Comparison of ENCODE assay signal across 23 cellular contexts in the genomic region with DNA sequence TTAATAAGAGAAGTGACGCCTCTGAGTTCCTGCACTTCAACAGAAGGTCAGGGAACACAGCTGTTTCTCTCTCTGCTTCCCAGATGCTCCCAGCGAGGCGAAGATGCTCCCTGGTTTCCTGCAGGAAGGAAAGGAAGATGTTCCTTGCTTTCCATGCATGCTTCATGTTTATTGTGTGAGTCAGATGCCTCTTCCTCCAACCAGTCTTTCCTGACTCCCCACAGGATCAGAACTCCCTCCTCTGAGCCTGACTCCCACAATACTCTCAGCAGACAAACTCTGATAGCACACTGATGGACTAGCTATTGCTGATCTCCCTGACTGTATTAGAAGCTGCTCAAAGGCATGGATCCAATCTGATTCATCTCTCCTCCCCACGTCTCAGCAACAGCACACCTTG.
DNase-seq lines count a peak whose midpoint lies in the region; ATAC-seq and TF ChIP-seq lines count a peak whose summit lies in the region.
"Had no signal": no experiment of that assay in that cellular context is flagged by ENCODE, and none has a peak within 500 bp of the region (broad histone marks: within the 10 kb centered on the region; RNA-seq: fewer than 3 reads in every experiment).

No MANE protein-coding gene starts in this region.

- no peak for TF ChIP-seq CTCF in endothelial cell (IDR thresholded peaks at IDR 0.05; ENCODE audit: unreplicated experiment)
- no peak for TF ChIP-seq CTCF in neural progenitor cell (IDR thresholded peaks at IDR 0.05)

- no peaks in the 10 kb centered on the region for H3K9me2 ChIP-seq in Karpas-422 (replicated peaks; ENCODE audit: insufficient read depth, low read length)

- H4K20me1 ChIP-seq in Karpas-422 (ENCODE audit: insufficient read depth, low read depth, low read length) (no peaks in the 10 kb centered on the region), neural progenitor cell (ENCODE audit: low read depth) (no peaks in the 10 kb centered on the region)

- H3K4me1 ChIP-seq in Karpas-422 (ENCODE audit: low read length) (peaks cover 25% of the 10 kb centered on the region), neural progenitor cell (peaks cover 27% of the 10 kb centered on the region)
- H3K4me1 ChIP-seq: transverse colon had no signal

- ATAC-seq in GM19452 (IDR thresholded peaks at IDR 0.05; ENCODE audit: unreplicated experiment) = no peak
- ATAC-seq: K562; stimulated activated naive CD8-positive, alpha-beta T cell treated with anti-CD3 and anti-CD28 coated beads, Interleukin-15, amount 100 ng/mL, for 72 hours had no signal

- H3K36me3 ChIP-seq in Karpas-422 (ENCODE audit: insufficient read depth, low read length) = no peaks in the 10 kb centered on the region
- no peaks in the 10 kb centered on the region for H3K36me3 ChIP-seq in neural progenitor cell
- H3K36me3 ChIP-seq: transverse colon had no signal

- H3K9ac ChIP-seq in Karpas-422 (ENCODE audit: low read length) (no peak overlapping the region), neural progenitor cell (no peak overlapping the region)

- peaks cover 15% of the 10 kb centered on the region for H3F3A ChIP-seq in neural progenitor cell (ENCODE audit: low read depth)

- H3K36me3 Mint-ChIP-seq in endothelial cell (ENCODE audit: low read depth, unreplicated experiment) (no peaks in the 10 kb centered on the region), neural progenitor cell (peaks cover 4% of the 10 kb centered on the region), immature natural killer cell (peaks cover 0 to 8% (median 0%) of the 10 kb centered on the region in 3 donors)

- H3K27me3 ChIP-seq in Karpas-422 (ENCODE audit: low read length) (no peaks in the 10 kb centered on the region), neural progenitor cell (no peaks in the 10 kb centered on the region)
- H3K27me3 ChIP-seq: transverse colon had no signal

- H3K27ac ChIP-seq in Karpas-422 (ENCODE audit: low read length) (no peak overlapping the region), neural progenitor cell (no peak overlapping the region)
- H3K27ac ChIP-seq: HL-60, transverse colon had no signal

- H3K27ac Mint-ChIP-seq in endothelial cell (ENCODE audit: unreplicated experiment) = peak overlapping the region; percentile 12
- peak overlapping the region; percentile 9 for H3K27ac Mint-ChIP-seq in neural progenitor cell
- no peak overlapping the region for H3K27ac Mint-ChIP-seq in immature natural killer cell
- H3K27ac Mint-ChIP-seq: activated CD4-positive, alpha-beta T cell treated with anti-CD3 and anti-CD28 coated beads, Interleukin-2, amount 10 ng/mL, durations not matched to agents 7 days and 5 days; B cell had no signal

- H3K4me1 Mint-ChIP-seq in endothelial cell (ENCODE audit: unreplicated experiment) (peaks cover 25% of the 10 kb centered on the region), neural progenitor cell (peaks cover 55% of the 10 kb centered on the region), immature natural killer cell (no peaks in the 10 kb centered on the region)
- H3K4me1 Mint-ChIP-seq: B cell had no signal

- DNase-seq in GM03348 (ENCODE audit: low spot score) (peak; percentile 52), Karpas-422 (peak; percentile 36), endothelial cell (ENCODE audit: low spot score) (no peak), neural progenitor cell (ENCODE audit: low spot score) (no peak), anterior cingulate cortex (lab: John Stamatoyannopoulos, UW) (no peak), immature natural killer cell (no peak)
- no peak for DNase-seq in activated CD4-positive, CD25-positive, alpha-beta regulatory T cell treated with anti-CD3 and anti-CD28 coated beads, Interleukin-2, amount 50 U/mL, for 72 hours
- DNase-seq: activated CD4-positive, alpha-beta T cell treated with anti-CD3 and anti-CD28 coated beads, Interleukin-2, amount 10 ng/mL, durations not matched to agents 7 days and 5 days; activated effector memory CD4-positive, alpha-beta T cell treated with anti-CD3 and anti-CD28 coated beads, Interleukin-2, amount 50 U/mL, for 16 hours; COR-L47; effector memory CD4-positive, alpha-beta T cell; islet precursor cell; NCI-H1048; NCI-H2029 treated with DMSO at 0.1 percent for 48 hours; Right ventricle myocardium superior; stimulated activated naive CD8-positive, alpha-beta T cell treated with anti-CD3 and anti-CD28 coated beads, Interleukin-15, amount 100 ng/mL, for 72 hours; T-helper 1 cell; transverse colon had no signal

- H3K79me2 ChIP-seq in Karpas-422 (ENCODE audit: low read length) (no peaks in the 10 kb centered on the region), neural progenitor cell (ENCODE audit: low read depth) (no peaks in the 10 kb centered on the region)

- no peak overlapping the region for H2AFZ ChIP-seq in Karpas-422 (ENCODE audit: low read length)
- no peak overlapping the region for H2AFZ ChIP-seq in neural progenitor cell (replicated peaks)

- H3K9me3 Mint-ChIP-seq in endothelial cell (ENCODE audit: unreplicated experiment) (no peaks in the 10 kb centered on the region), neural progenitor cell (no peaks in the 10 kb centered on the region), immature natural killer cell (no peaks in the 10 kb centered on the region)
- H3K9me3 Mint-ChIP-seq: activated CD4-positive, alpha-beta T cell treated with anti-CD3 and anti-CD28 coated beads, Interleukin-2, amount 10 ng/mL, durations not matched to agents 7 days and 5 days; stimulated activated naive CD8-positive, alpha-beta T cell treated with anti-CD3 and anti-CD28 coated beads, Interleukin-15, amount 100 ng/mL, for 72 hours had no signal

- H3K27me3 Mint-ChIP-seq in endothelial cell (ENCODE audit: unreplicated experiment) (peaks cover 5% of the 10 kb centered on the region), neural progenitor cell (ENCODE audit: insufficient read depth, low read depth) (peaks cover 12% of the 10 kb centered on the region), immature natural killer cell (ENCODE audit: low read depth in 3 of 3) (peaks cover 0 to 7% (median 2%) of the 10 kb centered on the region in 3 donors)
- H3K27me3 Mint-ChIP-seq: stimulated activated naive CD8-positive, alpha-beta T cell treated with anti-CD3 and anti-CD28 coated beads, Interleukin-15, amount 100 ng/mL, for 72 hours had no signal

- H3K9me3 ChIP-seq in Karpas-422 (ENCODE audit: low read length) (no peaks in the 10 kb centered on the region), neural progenitor cell (ENCODE audit: low read depth) (no peaks in the 10 kb centered on the region)
- H3K9me3 ChIP-seq: transverse colon had no signal

- H3K4me2 ChIP-seq in Karpas-422 (ENCODE audit: low read depth, low read length, poor library complexity, severe bottlenecking) (no peak overlapping the region), neural progenitor cell (no peak overlapping the region)

- no peak overlapping the region for H3K4me3 Mint-ChIP-seq in endothelial cell (ENCODE audit: unreplicated experiment)
- H3K4me3 Mint-ChIP-seq in neural progenitor cell = peak overlapping the region; percentile 2
- H3K4me3 Mint-ChIP-seq in immature natural killer cell = no peak overlapping the region
- H3K4me3 Mint-ChIP-seq: activated CD4-positive, alpha-beta T cell treated with anti-CD3 and anti-CD28 coated beads, Interleukin-2, amount 10 ng/mL, durations not matched to agents 7 days and 5 days; B cell; stimulated activated naive CD8-positive, alpha-beta T cell treated with anti-CD3 and anti-CD28 coated beads, Interleukin-15, amount 100 ng/mL, for 72 hours had no signal

- H3K4me3 ChIP-seq in Karpas-422 (ENCODE audit: low read length) = no peak overlapping the region
- H3K4me3 ChIP-seq in neural progenitor cell = no peak overlapping the region
- H3K4me3 ChIP-seq: GM12878, K562, transverse colon had no signal

Comparison
In these comparisons a context has a peak if more than half of its experiments do, and no peak if none do; other contexts are left out.
1. DNase-seq: peak in GM03348 (single experiment) and Karpas-422 (single experiment); none in endothelial cell (single experiment), neural progenitor cell (single experiment), activated CD4-positive, CD25-positive, alpha-beta regulatory T cell treated with anti-CD3 and anti-CD28 coated beads, Interleukin-2, amount 50 U/mL, for 72 hours (single experiment), anterior cingulate cortex (0 of 58) and immature natural killer cell (0 of 3).
2. H3K27ac Mint-ChIP-seq: peak in endothelial cell (single experiment) and neural progenitor cell (single experiment); none in immature natural killer cell (0 of 6).